ENCODE assay signal across 27 cellular contexts in genomic region chr10:93753621-93754250, GRCh38. TPM values are rescaled to one million over a fixed set of nuclear protein-coding genes. Genes with fewer than 3 reads are reported as not detected.
DNase-seq lines count a peak whose midpoint lies in the region; ATAC-seq, FAIRE-seq and TF ChIP-seq lines count a peak whose summit lies in the region.
"Had no signal": no experiment of that assay in that cellular context is flagged by ENCODE, and none has a peak within 500 bp of the region (broad histone marks: within the 10 kb centered on the region; RNA-seq: fewer than 3 reads in every experiment).

No MANE protein-coding gene starts in this region.

- intact Hi-C loops in spleen (cut with DNase I; ENCODE audit: low total_unique reads) = no loop called here

- no peaks in the 10 kb centered on the region for H3K36me3 Mint-ChIP-seq in nephron progenitor cell (ENCODE audit: low read depth)
- H3K36me3 Mint-ChIP-seq in stimulated activated naive B cell treated with anti-CD40 and anti-IgM and Interleukin-4, amounts not matched to agents 10 μg/mL and 1 μg/mL and 100 μg/mL, for 72 hours = no peaks in the 10 kb centered on the region
- H3K36me3 Mint-ChIP-seq: activated naive CD8-positive, alpha-beta T cell treated with anti-CD3 and anti-CD28 coated beads for 36 hours had no signal

- TF ChIP-seq CTCF in 22Rv1 (IDR thresholded peaks at IDR 0.05) = no peak
- TF ChIP-seq CTCF in VCaP (conservative IDR thresholded peaks at IDR 0.05) = no peak
- no peak for TF ChIP-seq CTCF in nephron progenitor cell (IDR thresholded peaks at IDR 0.05)
- TF ChIP-seq CTCF in spleen (IDR thresholded peaks at IDR 0.05 in 8 of 11, conservative IDR thresholded peaks at IDR 0.05 in 3 of 11) = no peak

- FAIRE-seq in small intestine (lab: Jason Lieb, UNC) = no peak
- FAIRE-seq: colon, GM18507 had no signal

- no peak for ATAC-seq in stimulated activated naive B cell treated with anti-CD40 and anti-IgM and Interleukin-4, amounts not matched to agents 10 μg/mL and 1 μg/mL and 100 μg/mL, for 72 hours (replicated peaks)

- H3K27ac ChIP-seq in 22Rv1 = peak overlapping the region; percentile 57
- H3K27ac ChIP-seq in VCaP = peak overlapping the region; percentile 56
- H3K27ac ChIP-seq in spleen = no peak overlapping the region
- no peak overlapping the region for H3K27ac ChIP-seq in small intestine (ENCODE audit: low read depth in 1 of 2, low read length in 1 of 2)
- H3K27ac ChIP-seq: C4-2B, heart right ventricle, skin epidermis, upper lobe of left lung had no signal

- DNase-seq in fibroblast of gingiva (ENCODE audit: low read depth) (peak; percentile 20), nephron progenitor cell (no peak), spleen (no peak), small intestine (no peak), H7 (no peak)
- no peak for DNase-seq in stimulated activated naive B cell treated with anti-CD40 and anti-IgM and Interleukin-4, amounts not matched to agents 10 μg/mL and 1 μg/mL and 100 μg/mL, for 72 hours
- DNase-seq: activated CD4-positive, alpha-beta T cell treated with anti-CD3 and anti-CD28 coated beads, Interleukin-2, amount 50 U/mL, for 48 hours; activated CD4-positive, CD25-positive, alpha-beta regulatory T cell; activated CD8-positive, alpha-beta memory T cell treated with anti-CD3 and anti-CD28 coated beads, Interleukin-2, amount 50 U/mL, for 48 hours; activated naive CD8-positive, alpha-beta T cell treated with anti-CD3 and anti-CD28 coated beads for 36 hours; heart right ventricle; MM.1S; NCI-H1694; NCI-H2171; NCI-H526 treated with DMSO at 0.1 percent for 48 hours; RPMI8226; stimulated activated CD4-positive, alpha-beta T cell treated with anti-CD3 and anti-CD28 coated beads, Interleukin-4, amount 100 ng/mL, for 24 hours; T-helper 9 cell; upper lobe of left lung had no signal

- H3K27me3 Mint-ChIP-seq in nephron progenitor cell (ENCODE audit: low read depth, poor library complexity) = no peaks in the 10 kb centered on the region
- peaks cover 51 to 66% of the 10 kb centered on the region in 2 donors for H3K27me3 Mint-ChIP-seq in stimulated activated naive B cell treated with anti-CD40 and anti-IgM and Interleukin-4, amounts not matched to agents 10 μg/mL and 1 μg/mL and 100 μg/mL, for 72 hours

- no peaks in the 10 kb centered on the region for H3K9me3 Mint-ChIP-seq in nephron progenitor cell
- H3K9me3 Mint-ChIP-seq in stimulated activated naive B cell treated with anti-CD40 and anti-IgM and Interleukin-4, amounts not matched to agents 10 μg/mL and 1 μg/mL and 100 μg/mL, for 72 hours = peaks cover 0 to 2% of the 10 kb centered on the region in 2 donors
- H3K9me3 Mint-ChIP-seq: activated naive CD8-positive, alpha-beta T cell treated with anti-CD3 and anti-CD28 coated beads for 36 hours; stimulated activated naive CD8-positive, alpha-beta T cell treated with anti-CD3 and anti-CD28 coated beads, Interleukin-15, Interleukin-2, amounts not matched to agents 100 ng/mL and 50 ng/mL, for 24 hours had no signal

- H3K36me3 ChIP-seq in spleen (no peaks in the 10 kb centered on the region), small intestine (ENCODE audit: control insufficient read depth in 2 of 2, insufficient read depth in 2 of 2, low read length in 2 of 2) (no peaks in the 10 kb centered on the region), H7 (replicated peaks; ENCODE audit: control insufficient read depth, insufficient read depth, low read length) (no peaks in the 10 kb centered on the region)
- H3K36me3 ChIP-seq: heart right ventricle, upper lobe of left lung had no signal

- peaks cover 94% of the 10 kb centered on the region for H3K4me1 Mint-ChIP-seq in nephron progenitor cell
- H3K4me1 Mint-ChIP-seq in stimulated activated naive B cell treated with anti-CD40 and anti-IgM and Interleukin-4, amounts not matched to agents 10 μg/mL and 1 μg/mL and 100 μg/mL, for 72 hours = peaks cover 16 to 18% of the 10 kb centered on the region in 2 donors

- H3K4me1 ChIP-seq in spleen (peaks cover 3 to 15% (median 5%) of the 10 kb centered on the region in 6 donors), small intestine (ENCODE audit: control insufficient read depth in 2 of 2, insufficient read depth in 1 of 2, low read depth in 1 of 2, low read length in 1 of 2) (peaks cover 0 to 5% of the 10 kb centered on the region in 2 donors)

- H3K4me3 ChIP-seq in spleen (no peak overlapping the region), small intestine (ENCODE audit: low read depth in 1 of 2, low read length in 2 of 2) (no peak overlapping the region), H7 (ENCODE audit: insufficient read depth, low read depth, low read length) (no peak overlapping the region)
- H3K4me3 ChIP-seq: heart right ventricle, skin epidermis, upper lobe of left lung had no signal

- TF ChIP-seq POLR2A in spleen (IDR thresholded peaks at IDR 0.05) = no peak

- H3K9me3 ChIP-seq in spleen (no peaks in the 10 kb centered on the region), small intestine (ENCODE audit: control insufficient read depth, low read depth) (no peaks in the 10 kb centered on the region)
- H3K9me3 ChIP-seq: heart right ventricle, upper lobe of left lung had no signal

- 80 to 90% (median 88%) methylated on average over 3 of the region's 3 CpGs for WGBS in spleen, 5 donors
- 62 to 84% (median 76%) methylated on average over 3 of the region's 3 CpGs for WGBS in small intestine, 3 donors

- no peak overlapping the region for H3K27ac Mint-ChIP-seq in nephron progenitor cell
- no peak overlapping the region for H3K27ac Mint-ChIP-seq in stimulated activated naive B cell treated with anti-CD40 and anti-IgM and Interleukin-4, amounts not matched to agents 10 μg/mL and 1 μg/mL and 100 μg/mL, for 72 hours
- H3K27ac Mint-ChIP-seq: stimulated activated naive CD8-positive, alpha-beta T cell treated with anti-CD3 and anti-CD28 coated beads, Interleukin-15, Interleukin-2, amounts not matched to agents 100 ng/mL and 50 ng/mL, for 24 hours had no signal

- peaks cover 0 to 41% (median 3%) of the 10 kb centered on the region in 7 donors for H3K27me3 ChIP-seq in spleen (replicated peaks in 1 of 7)
- H3K27me3 ChIP-seq in small intestine (ENCODE audit: control insufficient read depth in 2 of 2, insufficient read depth in 2 of 2, low read length in 2 of 2) = peaks cover 0 to 2% of the 10 kb centered on the region in 2 donors
- H3K27me3 ChIP-seq in H7 (ENCODE audit: control insufficient read depth, insufficient read depth, low read length) = no peaks in the 10 kb centered on the region
- H3K27me3 ChIP-seq: upper lobe of left lung had no signal

- H3K4me3 Mint-ChIP-seq in nephron progenitor cell = peak overlapping the region; percentile 16
- H3K4me3 Mint-ChIP-seq in stimulated activated naive B cell treated with anti-CD40 and anti-IgM and Interleukin-4, amounts not matched to agents 10 μg/mL and 1 μg/mL and 100 μg/mL, for 72 hours = no peak overlapping the region
- H3K4me3 Mint-ChIP-seq: activated naive CD8-positive, alpha-beta T cell treated with anti-CD3 and anti-CD28 coated beads for 36 hours; stimulated activated naive CD8-positive, alpha-beta T cell treated with anti-CD3 and anti-CD28 coated beads, Interleukin-15, Interleukin-2, amounts not matched to agents 100 ng/mL and 50 ng/mL, for 24 hours had no signal

RNA-seq across cellular contexts. Expression of gene LGI1, which starts 4.0 kb away (rescaled TPM):
- total RNA-seq in spleen = not detected
- polyA plus RNA-seq in spleen = under 1 TPM in 1 of 3 donors, not detected in 2; 0.16 TPM
- polyA plus RNA-seq in small intestine = 1 to 10 TPM in 1 of 3 donors, not detected in 2; 2.3 TPM
- total RNA-seq in H7 (2014; rRNA removed; shearing (Covaris generic)) = 0.07 TPM in 2 replicates
- total RNA-seq: activated naive CD8-positive, alpha-beta T cell treated with anti-CD3 and anti-CD28 coated beads for 36 hours; pulmonary artery endothelial cell; upper lobe of left lung had no signal

RNA-seq across cellular contexts. Expression of gene FRA10AC1, which starts 51.3 kb away (rescaled TPM):
- total RNA-seq in spleen = 10 to 100 TPM; 13.0 to 99.5 (median 20.4) TPM
- polyA plus RNA-seq in spleen (10 to 100 TPM in 2 of 3 donors, 1 to 10 TPM in 1; 9.9 to 11.2 (median 10.5) TPM), small intestine (1 to 10 TPM; 5.1 to 7.9 (median 6.0) TPM)
- total RNA-seq in H7 (2014; rRNA removed; shearing (Covaris generic)) = 4.8 and 9.2 TPM in 2 replicates

Comparison
In these comparisons a context has a peak if more than half of its experiments do, and no peak if none do; other contexts are left out.
1. H3K27ac ChIP-seq: peak in 22Rv1 (single experiment) and VCaP (single experiment); none in spleen (0 of 8) and small intestine (0 of 2).